ENCODE assay signal across 8 cellular contexts in the genomic region with DNA sequence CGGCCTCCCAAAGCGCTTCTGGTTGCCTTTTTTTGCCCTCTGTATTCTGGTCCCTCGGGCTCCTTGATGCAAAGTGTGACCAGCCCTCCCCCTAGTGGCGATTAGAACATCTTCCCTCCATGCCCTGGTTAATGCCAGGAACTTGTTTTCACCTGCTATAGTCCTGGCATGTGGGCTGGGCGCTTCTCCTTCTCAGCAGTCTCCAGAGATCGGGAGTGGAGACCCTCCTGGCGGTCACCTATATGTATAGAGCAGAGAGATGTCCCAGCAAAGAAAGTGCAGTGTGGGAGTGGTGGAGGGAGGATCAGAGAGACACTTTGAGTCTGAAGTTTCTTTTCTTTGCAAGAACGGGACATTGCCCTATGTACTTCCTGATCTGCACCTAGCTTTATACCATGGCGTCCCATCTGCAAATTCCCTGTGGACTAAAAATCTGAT.
A peak's percentile ranks its signal among the peaks of the same experiment; 100 is the strongest.
DNase-seq lines count a peak whose midpoint lies in the region; ATAC-seq, FAIRE-seq and TF ChIP-seq lines count a peak whose summit lies in the region.

No MANE protein-coding gene starts in this region.

- H3K9me3 ChIP-seq in K562 (replicated peaks; ENCODE audit: control insufficient read depth, insufficient read depth, low read depth, low read length) = no peaks in the 10 kb centered on the region

- peak; percentile 52 to 57 (median 55) for TF ChIP-seq CTCF in K562 (IDR thresholded peaks at IDR 0.05 in 2 of 3, conservative IDR thresholded peaks at IDR 0.05 in 1 of 3; ENCODE audit: insufficient read depth in 2 of 3, low read depth in 1 of 3, low read length in 3 of 3)

- DNase-seq in Right ventricle myocardium inferior (ENCODE audit: missing footprints) (no peak), cardiac septum (ENCODE audit: low spot score) (no peak), NAMALWA (ENCODE audit: low spot score) (peak; percentile 81), SW480 (ENCODE audit: low spot score) (peak; percentile 80), K562 (ENCODE audit: extremely low read depth in 1 of 4, low spot score in 3 of 4) (peak; percentile 14 to 53 (median 20)), inferior parietal cortex (ENCODE audit: extremely low spot score) (peak; percentile 63)
- peak; percentile 51 to 57 for DNase-seq in stimulated activated CD4-positive, alpha-beta T cell treated with anti-CD3 and anti-CD28 coated beads, Interleukin-2, amount 100 ng/mL, for 24 hours

- CTCF ChIA-PET in K562 (lab: Yijun Ruan, JAX; ENCODE audit: low intra/inter-chr PET ratio) = interaction anchor here (1.1 to 1.4 kb wide), 3 partner anchors 187 to 545 kb away, joined by 3 to 11 read pairs (median 6); no protein-coding TSS in a partner anchor

- H3K9me1 ChIP-seq in K562 (ENCODE audit: control insufficient read depth, insufficient read depth, low read length) = no peaks in the 10 kb centered on the region

- no peak for TF ChIP-seq POLR2A in K562 (conservative IDR thresholded peaks at IDR 0.05)

- H3K9ac ChIP-seq in K562 (ENCODE audit: insufficient read depth in 1 of 2, low read depth in 2 of 2, low read length in 2 of 2) = no peak overlapping the region

- peak; percentile 6 for FAIRE-seq in K562 (lab: Jason Lieb, UNC)

- ATAC-seq in Right ventricle myocardium inferior (peak; percentile 56), HG02642 (IDR thresholded peaks at IDR 0.05; ENCODE audit: poor library complexity, unreplicated experiment) (peak; percentile 98), K562 (peak; percentile 81)

- H4K20me1 ChIP-seq in K562 (replicated peaks; ENCODE audit: control insufficient read depth, insufficient read depth, low read length) = no peaks in the 10 kb centered on the region

- in situ Hi-C loops in K562 (cut with MboI) = no loop called here

- no peaks in the 10 kb centered on the region for H3K4me1 ChIP-seq in K562 (replicated peaks in 1 of 2; ENCODE audit: control insufficient read depth in 2 of 2, insufficient read depth in 2 of 2, low read length in 2 of 2)

- 0% methylated on average over 9 of the region's 9 CpGs for WGBS in K562 (ENCODE audit: insufficient coverage, low coverage, missing lambda C conversion rate)

- no peak overlapping the region for H3K27ac ChIP-seq in K562 (ENCODE audit: extremely low read depth, low read depth, low read length)

- intact Hi-C loops in Right ventricle myocardium inferior (cut with DNase I) = loop anchor here (5.0 kb wide), 2 partner anchors 391 to 546 kb away; no protein-coding TSS in a partner anchor
- intact Hi-C loops in cardiac septum (cut with DNase I) = loop anchor here (10.0 kb wide), 1 partner anchor 388 kb away; no protein-coding TSS in a partner anchor
- intact Hi-C loops in K562 (cut with micrococcal nuclease) = loop anchor here (1.0 to 10.0 kb wide), 3 partner anchors 188 to 544 kb away; no protein-coding TSS in a partner anchor

- H3K36me3 ChIP-seq in K562 (ENCODE audit: control insufficient read depth, insufficient read depth, low read length) = no peaks in the 10 kb centered on the region

- no TSS peak for BruUV-seq in K562 (replicated peaks; lab: Mats Ljungman, UMichigan)

- H2AFZ ChIP-seq in K562 (ENCODE audit: low read depth, low read length) = no peak overlapping the region

- H3K4me3 ChIP-seq in K562 = no peak overlapping the region

- no peak for TF ChIP-seq EP300 in K562 (IDR thresholded peaks at IDR 0.05; ENCODE audit: low read length)

- POLR2A ChIA-PET in K562 (lab: Yijun Ruan, JAX) = no interaction called here

- no peak overlapping the region for H3K4me2 ChIP-seq in K562 (ENCODE audit: insufficient read depth, low read length)

- no peaks in the 10 kb centered on the region for H3K79me2 ChIP-seq in K562 (ENCODE audit: control insufficient read depth, insufficient read depth, low read length)

- H3K27me3 ChIP-seq in K562 (ENCODE audit: control insufficient read depth in 2 of 2, insufficient read depth in 2 of 2, low read length in 2 of 2) = no peaks in the 10 kb centered on the region

- TF ChIP-seq RAD21 in K562 (CRISPR knock-in tag; conservative IDR thresholded peaks at IDR 0.05 in 1 of 2, IDR thresholded peaks at IDR 0.05 in 1 of 2) = peak; percentile 40 to 51

TF ChIP-seq in K562, 482 proteins besides CTCF, POLR2A, EP300 and RAD21:
- TF ChIP-seq SMC3 (conservative IDR thresholded peaks at IDR 0.05; ENCODE audit: insufficient read depth, low read depth, low read length) (peak; percentile 46; the same call in 1 of the 2 replicates), TCF7L2 (IDR thresholded peaks at IDR 0.05; ENCODE audit: low read depth, low read length) (no peak)

Comparison
In these comparisons a context has a peak if more than half of its experiments do, and no peak if none do; other contexts are left out.
1. DNase-seq: peak in NAMALWA (single experiment), SW480 (single experiment), K562 (4 of 4), inferior parietal cortex (single experiment) and stimulated activated CD4-positive, alpha-beta T cell treated with anti-CD3 and anti-CD28 coated beads, Interleukin-2, amount 100 ng/mL, for 24 hours (2 of 2); none in Right ventricle myocardium inferior (single experiment) and cardiac septum (single experiment).
2. Peak in every context shown above with its lines, with median percentiles within 50 percentile points of each other: ATAC-seq.